9 cellular contexts compared by ENCODE assay signal in genomic region chr1:223819730-223820514, GRCh38. TPM values are rescaled to one million over a fixed set of nuclear protein-coding genes. Genes with fewer than 3 reads are reported as not detected.
DNase-seq lines count a peak whose midpoint lies in the region; ATAC-seq, FAIRE-seq and TF ChIP-seq lines count a peak whose summit lies in the region.
"Had no signal": no experiment of that assay in that cellular context is flagged by ENCODE, and none has a peak within 500 bp of the region (broad histone marks: within the 10 kb centered on the region; RNA-seq: fewer than 3 reads in every experiment).

No MANE protein-coding gene starts in this region.

- no peaks in the 10 kb centered on the region for H3K27me3 ChIP-seq in SK-N-SH (ENCODE audit: insufficient read depth)
- H3K27me3 ChIP-seq in cardiac muscle cell = no peaks in the 10 kb centered on the region
- no peaks in the 10 kb centered on the region for H3K27me3 ChIP-seq in stomach

- POLR2A ChIA-PET in SK-N-SH (lab: Yijun Ruan, JAX) (no interaction called here), RWPE1 (lab: Yijun Ruan, JAX; ENCODE audit: low non-redundant PET) (no interaction called here)

- H3K79me2 ChIP-seq in SK-N-SH (ENCODE audit: insufficient read depth) = peaks cover 82% of the 10 kb centered on the region

- no peak for TF ChIP-seq RAD21 in SK-N-SH (IDR thresholded peaks at IDR 0.05; ENCODE audit: low read length)

- TF ChIP-seq POLR2A in stomach (IDR thresholded peaks at IDR 0.05) = no peak

- H3K4me1 ChIP-seq in SK-N-SH (ENCODE audit: control insufficient read depth in 1 of 2, insufficient read depth in 2 of 2, low read depth in 1 of 2, low read length in 1 of 2) = peaks cover 0 to 15% of the 10 kb centered on the region in 2 experiments; a peak in 1 of 4 replicates
- H3K4me1 ChIP-seq in cardiac muscle cell (ENCODE audit: low read depth) = peaks cover 23% of the 10 kb centered on the region
- peaks cover 28 to 75% (median 48%) of the 10 kb centered on the region in 4 donors for H3K4me1 ChIP-seq in stomach

- peaks cover 13% of the 10 kb centered on the region; the same call in 1 of the 2 replicates for H4K20me1 ChIP-seq in SK-N-SH (ENCODE audit: insufficient read depth)

- ATAC-seq in SK-N-SH treated with all-trans-retinoic acid at 6 μM for 48 hours = no peak; the same call in 1 of the 3 replicates

- H2AFZ ChIP-seq in SK-N-SH (ENCODE audit: low read depth) = no peak overlapping the region

- no peak for FAIRE-seq in RCC 7860 (lab: Jason Lieb, UNC)

- H3K4me2 ChIP-seq in SK-N-SH = no peak overlapping the region

- CTCF ChIA-PET in SK-N-SH (lab: Yijun Ruan, JAX) = interaction anchor here (1.1 to 3.1 kb wide), 3 partner anchors 8 to 231 kb away, joined by 3 to 13 read pairs (median 3); partner anchors contain the start of gene TP53BP2
- CTCF ChIA-PET in RWPE1 (lab: Yijun Ruan, JAX) = interaction anchor here (1.3 kb wide), 1 partner anchor 8 kb away, joined by 3 read pairs; no protein-coding TSS in a partner anchor

- no peak overlapping the region for H3K9ac ChIP-seq in SK-N-SH

- H3K9me2 ChIP-seq in SK-N-SH = no peaks in the 10 kb centered on the region

- no peak for TF ChIP-seq EP300 in SK-N-SH (IDR thresholded peaks at IDR 0.05; ENCODE audit: borderline replicate concordance in 1 of 2, low read depth in 1 of 2, low read length in 1 of 2)
- no peak for TF ChIP-seq EP300 in stomach (IDR thresholded peaks at IDR 0.05)

- peak overlapping the region in 1 of 2 experiments; percentile 6; a peak in 1 of 4 replicates for H3K27ac ChIP-seq in SK-N-SH (ENCODE audit: low read depth in 2 of 2, low read length in 1 of 2)
- H3K27ac ChIP-seq in RWPE1 = peak overlapping the region; percentile 38; the same call in 1 of the 2 replicates
- H3K27ac ChIP-seq in cardiac muscle cell = peak overlapping the region; percentile 48
- peak overlapping the region in 3 of 5 donors; percentile 6 to 15 (median 7) for H3K27ac ChIP-seq in stomach

- no peaks in the 10 kb centered on the region for H3K9me3 ChIP-seq in SK-N-SH
- no peaks in the 10 kb centered on the region for H3K9me3 ChIP-seq in cardiac muscle cell (ENCODE audit: low read depth)
- no peaks in the 10 kb centered on the region for H3K9me3 ChIP-seq in stomach

- TF ChIP-seq CTCF in SK-N-SH (IDR thresholded peaks at IDR 0.05) (no peak), RWPE1 (conservative IDR thresholded peaks at IDR 0.05; ENCODE audit: low read depth) (no peak), cardiac muscle cell (IDR thresholded peaks at IDR 0.05; ENCODE audit: low read depth, low read length) (no peak), stomach (IDR thresholded peaks at IDR 0.05) (no peak)

- peaks cover 3 to 15% of the 10 kb centered on the region in 2 experiments for H3K36me3 ChIP-seq in SK-N-SH (replicated peaks in 1 of 2; ENCODE audit: control insufficient read depth in 1 of 2, insufficient read depth in 2 of 2, low read length in 1 of 2)
- peaks cover 15% of the 10 kb centered on the region for H3K36me3 ChIP-seq in cardiac muscle cell
- H3K36me3 ChIP-seq in stomach = peaks cover 0 to 30% (median 20%) of the 10 kb centered on the region in 4 donors

- no peaks in the 10 kb centered on the region for H3F3A ChIP-seq in SK-N-SH (replicated peaks; ENCODE audit: insufficient read depth)

- intact Hi-C loops in stomach (cut with DNase I; ENCODE audit: low total_unique reads) = no loop called here

- H3K4me3 ChIP-seq in SK-N-SH (ENCODE audit: low read depth in 2 of 2, low read length in 1 of 2) (no peak overlapping the region), cardiac muscle cell (no peak overlapping the region), stomach (no peak overlapping the region)

- DNase-seq in SK-N-SH (no peak), RWPE1 (ENCODE audit: low spot score) (no peak), cardiac muscle cell (ENCODE audit: low read depth in 1 of 2, low spot score in 1 of 2) (peak in 1 of 2 donors; percentile 85), stomach (no peak), RCC 7860 (ENCODE audit: low spot score) (no peak), NCI-H748 (lab: John Stamatoyannopoulos, UW; ENCODE audit: unreplicated experiment) (no peak), kidney glomerular epithelial cell (lab: John Stamatoyannopoulos, UW) (no peak)
- DNase-seq: NCI-H1694 had no signal

- 86% methylated on average over 4 of the region's 4 CpGs for WGBS in SK-N-SH (ENCODE audit: low lambda C conversion rate)
- 54 to 66% (median 56%) methylated on average over 4 of the region's 4 CpGs for WGBS in stomach, 5 donors

TF ChIP-seq in SK-N-SH treated with all-trans-retinoic acid at 6 μM for 48 hours, 23 proteins besides CTCF, POLR2A, EP300 and RAD21:
- TF ChIP-seq POU6F1 (CRISPR knock-in tag; IDR thresholded peaks at IDR 0.05; ENCODE audit: borderline replicate concordance, low read depth) = no peak
- TF ChIP-seq ZC3H10 (CRISPR knock-in tag; IDR thresholded peaks at IDR 0.05) = no peak
- TF ChIP-seq ISL1 (CRISPR knock-in tag; IDR thresholded peaks at IDR 0.05) = no peak
- TF ChIP-seq ZNF70 (CRISPR knock-in tag; IDR thresholded peaks at IDR 0.05) = peak; percentile 85

TF ChIP-seq in SK-N-SH, 30 proteins besides CTCF, POLR2A, EP300 and RAD21 (continues in another document):
- no peak for TF ChIP-seq CHD2 (IDR thresholded peaks at IDR 0.05; ENCODE audit: low read length, partially characterized antibody)
- TF ChIP-seq TEAD4 (IDR thresholded peaks at IDR 0.05; ENCODE audit: borderline replicate concordance, insufficient read depth) = no peak
- TF ChIP-seq, protein P1, sequence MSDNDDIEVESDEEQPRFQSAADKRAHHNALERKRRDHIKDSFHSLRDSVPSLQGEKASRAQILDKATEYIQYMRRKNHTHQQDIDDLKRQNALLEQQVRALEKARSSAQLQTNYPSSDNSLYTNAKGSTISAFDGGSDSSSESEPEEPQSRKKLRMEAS (IDR thresholded peaks at IDR 0.05; ENCODE audit: low read depth) = no peak
- no peak for TF ChIP-seq RFX5 (IDR thresholded peaks at IDR 0.05; ENCODE audit: low read length)
- no peak for TF ChIP-seq GABPA (IDR thresholded peaks at IDR 0.05; ENCODE audit: low read depth)
- TF ChIP-seq, protein P2, sequence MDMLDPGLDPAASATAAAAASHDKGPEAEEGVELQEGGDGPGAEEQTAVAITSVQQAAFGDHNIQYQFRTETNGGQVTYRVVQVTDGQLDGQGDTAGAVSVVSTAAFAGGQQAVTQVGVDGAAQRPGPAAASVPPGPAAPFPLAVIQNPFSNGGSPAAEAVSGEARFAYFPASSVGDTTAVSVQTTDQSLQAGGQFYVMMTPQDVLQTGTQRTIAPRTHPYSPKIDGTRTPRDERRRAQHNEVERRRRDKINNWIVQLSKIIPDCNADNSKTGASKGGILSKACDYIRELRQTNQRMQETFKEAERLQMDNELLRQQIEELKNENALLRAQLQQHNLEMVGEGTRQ (IDR thresholded peaks at IDR 0.05; ENCODE audit: borderline replicate concordance, low read depth, low read length) = no peak
- no peak for TF ChIP-seq FOXJ3 (CRISPR knock-in tag; IDR thresholded peaks at IDR 0.05)
- no peak for TF ChIP-seq YY1 (IDR thresholded peaks at IDR 0.05; ENCODE audit: low read depth)
- no peak for TF ChIP-seq RCOR1 (IDR thresholded peaks at IDR 0.05; ENCODE audit: low read length)
- TF ChIP-seq ZBTB33 (IDR thresholded peaks at IDR 0.05; ENCODE audit: borderline replicate concordance, low read depth) = no peak
- no peak for TF ChIP-seq GATA2 (CRISPR knock-in tag; IDR thresholded peaks at IDR 0.05)
- TF ChIP-seq USF1 (IDR thresholded peaks at IDR 0.05; ENCODE audit: borderline replicate concordance, low read depth) = no peak
- no peak for TF ChIP-seq EZH2phosphoT487 (IDR thresholded peaks at IDR 0.05; ENCODE audit: borderline replicate concordance, low read depth)
- no peak for TF ChIP-seq JUND (IDR thresholded peaks at IDR 0.05)
- no peak for TF ChIP-seq FOSL2 (IDR thresholded peaks at IDR 0.05; ENCODE audit: borderline replicate concordance, low read depth)
- TF ChIP-seq TAF1 (IDR thresholded peaks at IDR 0.05; ENCODE audit: borderline replicate concordance, low read depth, low read length) = no peak
- TF ChIP-seq RXRA (IDR thresholded peaks at IDR 0.05; ENCODE audit: borderline replicate concordance, low read depth) = no peak

RNA-seq across cellular contexts. Expression of gene TP53BP2, which starts 25.8 kb away (rescaled TPM):
- polyA plus RNA-seq in SK-N-SH (2012; rRNA removed) (11.4 and 14.8 TPM in 2 replicates), cardiac muscle cell (36.8 and 54.8 TPM in 2 replicates), stomach (10 to 100 TPM in 1 of 3 donors, 1 to 10 TPM in 2; 6.9 to 11.6 (median 8.8) TPM)
- polyA plus RNA-seq in SK-N-SH (2012; cell fraction: cytosol; rRNA removed) = 13.5 and 13.9 TPM in 2 replicates
- polyA plus RNA-seq in SK-N-SH (2012; cell fraction: nucleus; rRNA removed) = 14.2 and 19.2 TPM in 2 replicates
- total RNA-seq in cardiac muscle cell (69.9 and 93.5 TPM in 2 replicates), stomach (100 to 1,000 TPM in 1 of 5 donors, 10 to 100 TPM in 4; 28.1 to 157 (median 51.9) TPM)
